In the genomic region with DNA sequence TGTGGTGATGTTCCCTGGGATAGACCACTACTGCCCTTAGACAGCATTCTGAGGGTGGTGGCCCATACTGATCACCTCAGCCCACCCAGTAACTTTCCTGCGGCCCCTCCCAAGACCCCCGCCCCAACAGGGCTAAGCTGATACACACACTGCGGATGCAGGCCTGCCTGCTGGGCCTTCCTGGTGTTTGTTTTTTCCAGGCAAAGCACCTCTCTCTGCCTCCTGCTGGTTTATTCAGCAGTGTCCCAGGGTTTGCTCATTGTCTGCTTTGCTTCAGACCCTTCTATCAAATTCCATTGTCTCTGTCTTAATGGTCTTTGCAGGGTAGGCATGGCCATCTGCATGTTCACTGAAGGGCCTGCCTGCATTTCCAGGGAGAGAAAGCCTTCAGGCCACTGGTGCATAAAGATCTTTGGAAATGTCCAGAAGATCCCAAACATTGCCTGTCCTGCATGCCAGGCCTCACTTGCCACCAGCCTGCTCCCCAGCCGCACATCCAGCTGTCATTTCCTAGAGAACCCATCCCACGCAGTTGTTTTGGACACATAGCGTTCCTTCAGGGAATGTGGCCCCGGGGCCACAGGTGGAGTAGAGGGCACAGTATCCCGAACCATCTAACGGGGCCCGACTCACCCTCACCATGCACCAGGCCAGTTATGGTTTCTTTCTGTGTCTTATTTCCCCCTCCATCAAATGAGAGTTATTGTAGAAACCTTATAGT, we compare ENCODE assay signal across 1 cellular context.
TF ChIP-seq lines count a peak whose summit lies in the region.

No MANE protein-coding gene starts in this region.

TF ChIP-seq in H1, 55 proteins besides CTCF, POLR2A, EP300 and RAD21:
- TF ChIP-seq GABPA (IDR thresholded peaks at IDR 0.05; ENCODE audit: borderline replicate concordance, insufficient read depth, low read length) (peak; percentile 48; the same call in 1 of the 2 replicates), NANOG (IDR thresholded peaks at IDR 0.05; ENCODE audit: insufficient read depth, low read depth, low read length, poor library complexity, severe bottlenecking) (peak; percentile 75), SRF (IDR thresholded peaks at IDR 0.05; ENCODE audit: low read depth, low read length) (no peak), SP1 (IDR thresholded peaks at IDR 0.05; ENCODE audit: low read depth, low read length) (peak; percentile 69; the same call in 1 of the 2 replicates), YY1 (IDR thresholded peaks at IDR 0.05; ENCODE audit: low read depth, low read length) (peak; percentile 57), POLR2AphosphoS5 (IDR thresholded peaks at IDR 0.05; ENCODE audit: low read depth, low read length) (no peak), MAFK (IDR thresholded peaks at IDR 0.05; ENCODE audit: low read depth, low read length) (no peak), SIN3A (conservative IDR thresholded peaks at IDR 0.05 in 1 of 2, IDR thresholded peaks at IDR 0.05 in 1 of 2; ENCODE audit: low read depth in 1 of 2, low read length in 2 of 2) (0 out of 4 replicates have a peak, but pooled peaks of 1 of the 2 experiments have one; percentile 11), TAF7 (optimal IDR thresholded peaks at IDR 0.05; ENCODE audit: borderline replicate concordance, low read depth, low read length) (peak; percentile 40), BACH1 (IDR thresholded peaks at IDR 0.05; ENCODE audit: low read length) (no peak), HDAC2 (IDR thresholded peaks at IDR 0.05; ENCODE audit: borderline replicate concordance in 1 of 2, low read depth in 2 of 2, low read length in 2 of 2) (peak; percentile 65 to 95; a peak in 2 of 4 replicates), TEAD4 (IDR thresholded peaks at IDR 0.05; ENCODE audit: low read depth, low read length) (0 out of 2 replicates have a peak, but pooled peaks have one; percentile 31), BCL11A (IDR thresholded peaks at IDR 0.05; ENCODE audit: low read depth in 2 of 2, low read length in 2 of 2) (peak in 1 of 2 experiments; percentile 15), CBX8 (IDR thresholded peaks at IDR 0.05; ENCODE audit: borderline replicate concordance, low read depth, low read length) (no peak), TCF12 (IDR thresholded peaks at IDR 0.05; ENCODE audit: low read depth, low read length) (peak; percentile 73; the same call in 1 of the 2 replicates), EGR1 (IDR thresholded peaks at IDR 0.05; ENCODE audit: borderline replicate concordance, low read depth, low read length) (0 out of 2 replicates have a peak, but pooled peaks have one; percentile 31)
TF ChIP-seq in H1: peak in this region for 11.
